In genomic region chr10:48681749-48682148, GRCh38 we compare ENCODE assay signal across 19 cellular contexts. TPM values are rescaled to one million over a fixed set of nuclear protein-coding genes. Genes with fewer than 3 reads are reported as not detected.
"Had no signal": no experiment of that assay in that cellular context is flagged by ENCODE, and none has a peak within 500 bp of the region (broad histone marks: within the 10 kb centered on the region; RNA-seq: fewer than 3 reads in every experiment).

No MANE protein-coding gene starts in this region.

- H3K27ac Mint-ChIP-seq: activated CD4-positive, alpha-beta memory T cell treated with anti-CD3 and anti-CD28 coated beads for 36 hours; activated naive CD8-positive, alpha-beta T cell treated with anti-CD3 and anti-CD28 coated beads, Interleukin-2, amount 10 ng/mL, durations not matched to agents 7 days and 5 days; endodermal cell; natural killer cell treated with Interleukin-12 subunit alpha and Interleukin-12 subunit beta and Interleukin-15 and Interleukin-18, amount 100 ng/mL, for 72 hours; stimulated activated effector memory CD8-positive, alpha-beta T cell treated with anti-CD3 and anti-CD28 coated beads, Interleukin-12 subunit alpha, Interleukin-12 subunit beta, amount 100 ng/mL, for 72 hours; T-helper 17 cell had no signal

- H3K4me3 Mint-ChIP-seq: activated CD4-positive, alpha-beta memory T cell treated with anti-CD3 and anti-CD28 coated beads for 36 hours; activated naive CD8-positive, alpha-beta T cell treated with anti-CD3 and anti-CD28 coated beads, Interleukin-2, amount 10 ng/mL, durations not matched to agents 7 days and 5 days; activated T-cell treated with anti-CD3 and anti-CD28 coated beads, Interleukin-2, amount 50 U/mL, for 4 hours; endodermal cell; natural killer cell treated with Interleukin-12 subunit alpha and Interleukin-12 subunit beta and Interleukin-15 and Interleukin-18, amount 100 ng/mL, for 72 hours; stimulated activated effector memory CD8-positive, alpha-beta T cell treated with anti-CD3 and anti-CD28 coated beads, Interleukin-12 subunit alpha, Interleukin-12 subunit beta, amount 100 ng/mL, for 72 hours; T-helper 17 cell had no signal

- H3K4me1 ChIP-seq: breast epithelium had no signal

- H3K36me3 ChIP-seq: breast epithelium had no signal

- H3K4me1 Mint-ChIP-seq: endodermal cell; stimulated activated effector memory CD8-positive, alpha-beta T cell treated with anti-CD3 and anti-CD28 coated beads, Interleukin-12 subunit alpha, Interleukin-12 subunit beta, amount 100 ng/mL, for 72 hours; T-helper 17 cell had no signal

- ATAC-seq: activated T-cell treated with anti-CD3 and anti-CD28 coated beads, Interleukin-2, amount 50 U/mL, for 4 hours; mucosa of descending colon; natural killer cell treated with Interleukin-12 subunit alpha and Interleukin-12 subunit beta and Interleukin-15 and Interleukin-18, amount 100 ng/mL, for 72 hours; right cardiac atrium; stimulated activated effector memory CD8-positive, alpha-beta T cell treated with anti-CD3 and anti-CD28 coated beads, Interleukin-12 subunit alpha, Interleukin-12 subunit beta, amount 100 ng/mL, for 72 hours; T-helper 17 cell had no signal

- H3K9me3 Mint-ChIP-seq: activated naive CD8-positive, alpha-beta T cell treated with anti-CD3 and anti-CD28 coated beads, Interleukin-2, amount 10 ng/mL, durations not matched to agents 7 days and 5 days had no signal

- DNase-seq: activated CD4-positive, alpha-beta memory T cell treated with anti-CD3 and anti-CD28 coated beads for 36 hours; activated gamma-delta T cell treated with Interleukin-2 at 50 U/mL for 16 hours; activated naive CD8-positive, alpha-beta T cell treated with anti-CD3 and anti-CD28 coated beads, Interleukin-2, amount 10 ng/mL, durations not matched to agents 7 days and 5 days; activated T-cell treated with anti-CD3 and anti-CD28 coated beads, Interleukin-2, amount 50 U/mL, for 4 hours; aorta; endodermal cell; foreskin fibroblast; glutamatergic neuron; mammary epithelial cell; mucosa of descending colon; nucleus accumbens; right cardiac atrium; T-helper 17 cell; trophoblast cell had no signal

- H3K4me2 ChIP-seq: smooth muscle cell had no signal

- H3K4me3 ChIP-seq: breast epithelium, mucosa of descending colon, smooth muscle cell had no signal

- H3K27ac ChIP-seq: breast epithelium had no signal

- H3K27me3 ChIP-seq: breast epithelium had no signal

- FAIRE-seq: TTC549 had no signal

RNA-seq across cellular contexts. Expression of gene WDFY4, which starts 2.9 kb away (rescaled TPM):
- total RNA-seq: activated CD4-positive, alpha-beta memory T cell treated with anti-CD3 and anti-CD28 coated beads for 36 hours; endodermal cell; smooth muscle cell had no signal
- polyA plus RNA-seq: smooth muscle cell had no signal
